ENCODE assay signal across 1 cellular context in the genomic region with DNA sequence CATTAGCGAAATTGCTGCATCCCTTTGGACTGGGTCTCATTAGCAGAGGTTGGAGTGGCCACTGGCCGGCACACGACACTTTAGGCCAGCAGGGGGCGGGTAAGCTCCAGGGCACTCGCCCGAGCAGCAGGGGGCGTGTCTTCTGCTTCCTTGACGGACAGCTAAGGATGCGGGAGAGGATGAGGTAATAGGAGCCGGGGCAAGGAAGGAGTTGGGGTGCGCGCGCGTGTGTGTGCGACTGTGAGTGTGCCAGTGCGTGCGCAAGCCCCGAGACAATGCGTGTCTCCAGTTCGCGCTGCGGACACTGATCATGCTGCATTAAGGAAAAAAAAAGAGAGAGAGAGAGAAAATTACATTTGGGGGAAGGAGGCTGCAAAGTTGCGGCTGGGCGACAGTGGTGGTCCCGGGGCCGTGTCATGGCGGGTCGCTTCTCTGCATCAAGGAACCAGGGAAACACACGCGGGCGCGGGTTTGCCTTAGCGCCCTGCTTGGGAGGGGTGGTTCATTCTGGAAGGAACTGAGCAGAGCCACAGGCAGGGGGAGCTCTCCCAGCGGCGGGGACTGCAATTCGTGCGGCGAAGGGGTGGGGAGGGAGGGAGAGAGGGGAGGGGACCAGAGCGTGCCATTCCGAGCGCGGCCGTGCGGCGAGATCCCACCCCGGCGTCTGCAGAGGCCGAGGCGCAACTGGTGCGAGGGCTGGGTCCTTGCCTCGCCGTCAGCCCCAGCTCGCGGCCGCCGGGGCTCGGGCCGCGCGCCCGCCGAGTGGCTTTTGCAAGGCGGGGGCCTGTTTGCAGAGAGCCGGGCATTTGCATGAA.
TF ChIP-seq lines count a peak whose summit lies in the region.

TSS of gene DTX4 (plus strand) at position 625 of the 815 bp plus-strand sequence. CDS start 464 bp downstream, outside the sequence.

TF ChIP-seq in K562, 482 proteins besides CTCF, POLR2A, EP300 and RAD21 (continued from another document and continues in another):
- TF ChIP-seq, protein P1, sequence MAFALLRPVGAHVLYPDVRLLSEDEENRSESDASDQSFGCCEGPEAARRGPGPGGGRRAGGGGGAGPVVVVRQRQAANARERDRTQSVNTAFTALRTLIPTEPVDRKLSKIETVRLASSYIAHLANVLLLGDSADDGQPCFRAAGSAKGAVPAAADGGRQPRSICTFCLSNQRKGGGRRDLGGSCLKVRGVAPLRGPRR (CRISPR knock-in tag; IDR thresholded peaks at IDR 0.05), result no peak
- TF ChIP-seq ATF1 (CRISPR knock-in tag; IDR thresholded peaks at IDR 0.05), result no peak
- no peak; the same call in 1 of the 2 replicates for TF ChIP-seq ATF1 (tag; IDR thresholded peaks at IDR 0.05)
- no peak for TF ChIP-seq FOXM1 (IDR thresholded peaks at IDR 0.05; ENCODE audit: low read depth)
- no peak for TF ChIP-seq FOXM1 (CRISPR knock-in tag; IDR thresholded peaks at IDR 0.05; ENCODE audit: low read depth)
- no peak for TF ChIP-seq RBM34 (IDR thresholded peaks at IDR 0.05; ENCODE audit: borderline replicate concordance, insufficient read depth, low read length)
- no peak for TF ChIP-seq SUPT5H (IDR thresholded peaks at IDR 0.05)
- no peak for TF ChIP-seq ZNF3 (CRISPR knock-in tag; IDR thresholded peaks at IDR 0.05)
- no peak for TF ChIP-seq ZNF445 (CRISPR knock-in tag; IDR thresholded peaks at IDR 0.05; ENCODE audit: low read depth)
- no peak for TF ChIP-seq ZNF75A (CRISPR knock-in tag; IDR thresholded peaks at IDR 0.05)
- no peak for TF ChIP-seq ZNF644 (tag; IDR thresholded peaks at IDR 0.05; ENCODE audit: low read depth)
- no peak for TF ChIP-seq ZNF324 (CRISPR knock-in tag; IDR thresholded peaks at IDR 0.05)
- no peak for TF ChIP-seq IFI16 (CRISPR knock-in tag; IDR thresholded peaks at IDR 0.05)
- TF ChIP-seq, protein P2, sequence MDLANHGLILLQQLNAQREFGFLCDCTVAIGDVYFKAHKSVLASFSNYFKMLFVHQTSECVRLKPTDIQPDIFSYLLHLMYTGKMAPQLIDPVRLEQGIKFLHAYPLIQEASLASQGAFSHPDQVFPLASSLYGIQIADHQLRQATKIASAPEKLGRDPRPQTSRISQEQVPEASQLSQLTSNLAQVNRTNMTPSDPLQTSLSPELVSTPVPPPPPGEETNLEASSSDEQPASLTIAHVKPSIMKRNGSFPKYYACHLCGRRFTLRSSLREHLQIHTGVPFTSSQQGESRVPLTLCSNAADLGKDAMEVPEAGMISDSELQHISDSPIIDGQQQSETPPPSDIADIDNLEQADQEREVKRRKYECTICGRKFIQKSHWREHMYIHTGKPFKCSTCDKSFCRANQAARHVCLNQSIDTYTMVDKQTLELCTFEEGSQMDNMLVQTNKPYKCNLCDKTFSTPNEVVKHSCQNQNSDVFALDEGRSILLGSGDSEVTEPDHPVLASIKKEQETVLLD (IDR thresholded peaks at IDR 0.05), result 0 out of 2 replicates have a peak, but pooled peaks have one; percentile 44
- no peak for TF ChIP-seq ZNF140 (CRISPR knock-in tag; IDR thresholded peaks at IDR 0.05)
- no peak for TF ChIP-seq ZBTB33 (CRISPR knock-in tag; IDR thresholded peaks at IDR 0.05)
- no peak for TF ChIP-seq NFE2L1 (tag; IDR thresholded peaks at IDR 0.05; ENCODE audit: borderline replicate concordance, low read depth)
- TF ChIP-seq, protein P3, sequence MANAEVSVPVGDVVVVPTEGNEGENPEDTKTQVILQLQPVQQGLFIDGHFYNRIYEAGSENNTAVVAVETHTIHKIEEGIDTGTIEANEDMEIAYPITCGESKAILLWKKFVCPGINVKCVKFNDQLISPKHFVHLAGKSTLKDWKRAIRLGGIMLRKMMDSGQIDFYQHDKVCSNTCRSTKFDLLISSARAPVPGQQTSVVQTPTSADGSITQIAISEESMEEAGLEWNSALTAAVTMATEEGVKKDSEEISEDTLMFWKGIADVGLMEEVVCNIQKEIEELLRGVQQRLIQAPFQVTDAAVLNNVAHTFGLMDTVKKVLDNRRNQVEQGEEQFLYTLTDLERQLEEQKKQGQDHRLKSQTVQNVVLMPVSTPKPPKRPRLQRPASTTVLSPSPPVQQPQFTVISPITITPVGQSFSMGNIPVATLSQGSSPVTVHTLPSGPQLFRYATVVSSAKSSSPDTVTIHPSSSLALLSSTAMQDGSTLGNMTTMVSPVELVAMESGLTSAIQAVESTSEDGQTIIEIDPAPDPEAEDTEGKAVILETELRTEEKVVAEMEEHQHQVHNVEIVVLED (CRISPR knock-in tag; IDR thresholded peaks at IDR 0.05), result no peak
- no peak for TF ChIP-seq BRCA1 (IDR thresholded peaks at IDR 0.05)
- TF ChIP-seq BRCA1 (CRISPR knock-in tag; IDR thresholded peaks at IDR 0.05), result no peak
- TF ChIP-seq MAX (CRISPR knock-in tag; IDR thresholded peaks at IDR 0.05), result peak; percentile 75
- no peak for TF ChIP-seq TFAM (CRISPR knock-in tag; conservative IDR thresholded peaks at IDR 0.05)
- no peak for TF ChIP-seq ZNF174 (CRISPR knock-in tag; IDR thresholded peaks at IDR 0.05)
- TF ChIP-seq ZBTB8A (IDR thresholded peaks at IDR 0.05; ENCODE audit: partially characterized antibody), result no peak
- no peak for TF ChIP-seq ETV5 (CRISPR knock-in tag; IDR thresholded peaks at IDR 0.05; ENCODE audit: low read depth)
- TF ChIP-seq MCM7 (IDR thresholded peaks at IDR 0.05), result no peak
- no peak for TF ChIP-seq BRF1 (IDR thresholded peaks at IDR 0.05; ENCODE audit: borderline replicate concordance, extremely low read depth, insufficient read length)
- no peak for TF ChIP-seq RHOXF2B (CRISPR knock-in tag; conservative IDR thresholded peaks at IDR 0.05)
- no peak for TF ChIP-seq ZNF717 (CRISPR knock-in tag; IDR thresholded peaks at IDR 0.05)
- no peak for TF ChIP-seq AFF1 (IDR thresholded peaks at IDR 0.05; ENCODE audit: low read depth in 1 of 2, partially characterized antibody in 2 of 2)
- no peak for TF ChIP-seq CBX3 (IDR thresholded peaks at IDR 0.05; ENCODE audit: borderline replicate concordance in 1 of 2, low read length in 2 of 2)
- no peak for TF ChIP-seq KLF6 (CRISPR knock-in tag; IDR thresholded peaks at IDR 0.05; ENCODE audit: borderline replicate concordance)
- TF ChIP-seq ARHGAP35 (IDR thresholded peaks at IDR 0.05; ENCODE audit: partially characterized antibody), result no peak
- no peak for TF ChIP-seq ZNF347 (CRISPR knock-in tag; IDR thresholded peaks at IDR 0.05; ENCODE audit: low read depth)
- TF ChIP-seq, protein P4, sequence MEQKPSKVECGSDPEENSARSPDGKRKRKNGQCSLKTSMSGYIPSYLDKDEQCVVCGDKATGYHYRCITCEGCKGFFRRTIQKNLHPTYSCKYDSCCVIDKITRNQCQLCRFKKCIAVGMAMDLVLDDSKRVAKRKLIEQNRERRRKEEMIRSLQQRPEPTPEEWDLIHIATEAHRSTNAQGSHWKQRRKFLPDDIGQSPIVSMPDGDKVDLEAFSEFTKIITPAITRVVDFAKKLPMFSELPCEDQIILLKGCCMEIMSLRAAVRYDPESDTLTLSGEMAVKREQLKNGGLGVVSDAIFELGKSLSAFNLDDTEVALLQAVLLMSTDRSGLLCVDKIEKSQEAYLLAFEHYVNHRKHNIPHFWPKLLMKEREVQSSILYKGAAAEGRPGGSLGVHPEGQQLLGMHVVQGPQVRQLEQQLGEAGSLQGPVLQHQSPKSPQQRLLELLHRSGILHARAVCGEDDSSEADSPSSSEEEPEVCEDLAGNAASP (IDR thresholded peaks at IDR 0.05), result no peak
- TF ChIP-seq POLR3A (IDR thresholded peaks at IDR 0.05; ENCODE audit: borderline replicate concordance, extremely low read depth, insufficient read depth, insufficient read length), result no peak
- no peak for TF ChIP-seq MYBL2 (IDR thresholded peaks at IDR 0.05; ENCODE audit: low read depth)
- no peak for TF ChIP-seq MYBL2 (CRISPR knock-in tag; IDR thresholded peaks at IDR 0.05; ENCODE audit: borderline replicate concordance)
- TF ChIP-seq PHF20 (IDR thresholded peaks at IDR 0.05; ENCODE audit: partially characterized antibody), result no peak
- no peak for TF ChIP-seq ZNF124 (CRISPR knock-in tag; IDR thresholded peaks at IDR 0.05)
- TF ChIP-seq, protein P5, sequence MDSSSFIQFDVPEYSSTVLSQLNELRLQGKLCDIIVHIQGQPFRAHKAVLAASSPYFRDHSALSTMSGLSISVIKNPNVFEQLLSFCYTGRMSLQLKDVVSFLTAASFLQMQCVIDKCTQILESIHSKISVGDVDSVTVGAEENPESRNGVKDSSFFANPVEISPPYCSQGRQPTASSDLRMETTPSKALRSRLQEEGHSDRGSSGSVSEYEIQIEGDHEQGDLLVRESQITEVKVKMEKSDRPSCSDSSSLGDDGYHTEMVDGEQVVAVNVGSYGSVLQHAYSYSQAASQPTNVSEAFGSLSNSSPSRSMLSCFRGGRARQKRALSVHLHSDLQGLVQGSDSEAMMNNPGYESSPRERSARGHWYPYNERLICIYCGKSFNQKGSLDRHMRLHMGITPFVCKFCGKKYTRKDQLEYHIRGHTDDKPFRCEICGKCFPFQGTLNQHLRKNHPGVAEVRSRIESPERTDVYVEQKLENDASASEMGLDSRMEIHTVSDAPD (CRISPR knock-in tag; IDR thresholded peaks at IDR 0.05), result no peak
- peak; percentile 36; the same call in 1 of the 2 replicates for TF ChIP-seq BCOR (IDR thresholded peaks at IDR 0.05)
- peak; percentile 83 for TF ChIP-seq VEZF1 (CRISPR knock-in tag; IDR thresholded peaks at IDR 0.05)
